21 cellular contexts compared by ENCODE assay signal in the genomic region with DNA sequence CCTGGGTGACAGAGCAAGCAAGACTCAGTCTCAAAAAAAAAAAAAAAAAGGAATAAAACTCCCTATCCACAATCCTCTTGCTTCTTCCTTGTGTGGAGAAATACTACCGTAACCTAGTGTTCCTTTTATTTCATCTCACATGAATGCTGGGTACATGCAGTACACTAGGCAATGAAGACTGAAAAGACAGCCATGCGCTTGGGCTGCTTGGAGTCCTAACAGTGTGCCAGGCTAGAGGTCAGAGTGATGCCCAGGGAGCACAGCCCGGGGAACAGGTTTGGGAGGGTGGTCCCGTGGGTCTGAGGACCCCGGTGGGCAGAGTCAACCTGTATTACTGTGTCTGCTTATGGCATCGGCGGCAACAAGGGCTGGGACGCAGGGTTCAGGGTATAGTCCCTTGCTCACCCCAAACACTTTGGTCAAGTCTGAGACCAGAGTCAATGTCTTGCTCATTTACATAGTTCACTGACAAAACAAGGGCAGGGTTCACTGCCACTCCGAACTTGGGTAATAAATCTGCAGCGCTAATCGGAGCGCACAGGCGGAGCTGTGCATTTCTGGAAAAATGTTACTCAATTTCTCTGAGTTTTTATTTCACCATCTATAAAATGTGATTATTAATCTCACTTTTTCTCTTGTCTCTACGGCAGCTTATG.
"Had no signal": no experiment of that assay in that cellular context is flagged by ENCODE, and none has a peak within 500 bp of the region (broad histone marks: within the 10 kb centered on the region; RNA-seq: fewer than 3 reads in every experiment).

No MANE protein-coding gene starts in this region.

- H3K27me3 Mint-ChIP-seq: activated CD4-positive, alpha-beta memory T cell treated with anti-CD3 and anti-CD28 coated beads for 36 hours; activated naive CD8-positive, alpha-beta T cell treated with anti-CD3 and anti-CD28 coated beads, Interleukin-2, amount 10 ng/mL, durations not matched to agents 7 days and 5 days; memory B cell; progenitor cell of endocrine pancreas had no signal

- H3K9me3 ChIP-seq: spleen, upper lobe of left lung had no signal

- H3K36me3 Mint-ChIP-seq: activated CD4-positive, alpha-beta memory T cell treated with anti-CD3 and anti-CD28 coated beads for 36 hours; WTC11 had no signal

- H3K4me3 ChIP-seq: left ventricle myocardium inferior, spleen, upper lobe of left lung had no signal

- ATAC-seq: activated T-cell treated with anti-CD3 and anti-CD28 coated beads, Interleukin-2, amount 50 U/mL, for 72 hours; foreskin keratinocyte; WTC11 had no signal

- H3K9me3 Mint-ChIP-seq: activated CD4-positive, alpha-beta memory T cell treated with anti-CD3 and anti-CD28 coated beads for 36 hours; activated naive CD4-positive, alpha-beta T cell treated with anti-CD3 and anti-CD28 coated beads for 36 hours; activated naive CD8-positive, alpha-beta T cell treated with anti-CD3 and anti-CD28 coated beads, Interleukin-2, amount 10 ng/mL, durations not matched to agents 7 days and 5 days; activated T-cell treated with anti-CD3 and anti-CD28 coated beads, Interleukin-2, amount 50 U/mL, for 72 hours; memory B cell had no signal

- H3K4me1 ChIP-seq: foreskin keratinocyte had no signal

- H3K27ac ChIP-seq: foreskin keratinocyte, left ventricle myocardium inferior had no signal

- H3K27ac Mint-ChIP-seq: activated CD4-positive, alpha-beta memory T cell treated with anti-CD3 and anti-CD28 coated beads for 36 hours; activated naive CD4-positive, alpha-beta T cell treated with anti-CD3 and anti-CD28 coated beads for 36 hours; activated T-cell treated with anti-CD3 and anti-CD28 coated beads, Interleukin-2, amount 50 U/mL, for 72 hours; memory B cell had no signal

- FAIRE-seq: bronchial epithelial cell had no signal

- DNase-seq: activated CD4-positive, alpha-beta memory T cell treated with anti-CD3 and anti-CD28 coated beads for 36 hours; activated effector memory CD4-positive, alpha-beta T cell treated with Interleukin-2 at 50 U/mL for 16 hours; activated naive CD4-positive, alpha-beta T cell treated with anti-CD3 and anti-CD28 coated beads for 36 hours; activated naive CD8-positive, alpha-beta T cell treated with anti-CD3 and anti-CD28 coated beads, Interleukin-2, amount 10 ng/mL, durations not matched to agents 7 days and 5 days; activated T-cell treated with anti-CD3 and anti-CD28 coated beads, Interleukin-2, amount 50 U/mL, for 72 hours; amygdala; effector CD8-positive, alpha-beta T cell; erythroblast; foreskin keratinocyte; left ventricle myocardium inferior; retina; spleen; stimulated activated CD4-positive, alpha-beta T cell treated with anti-CD3 and anti-CD28 coated beads, Interleukin-4, amount 100 ng/mL, for 1 hour; stimulated activated naive CD4-positive, alpha-beta T cell treated with Interleukin-2 at 50 U/mL for 16 hours; T1000 had no signal

- H3K27me3 ChIP-seq: foreskin keratinocyte, spleen, upper lobe of left lung had no signal

- H3K4me3 Mint-ChIP-seq: activated CD4-positive, alpha-beta memory T cell treated with anti-CD3 and anti-CD28 coated beads for 36 hours; activated naive CD4-positive, alpha-beta T cell treated with anti-CD3 and anti-CD28 coated beads for 36 hours; activated naive CD8-positive, alpha-beta T cell treated with anti-CD3 and anti-CD28 coated beads, Interleukin-2, amount 10 ng/mL, durations not matched to agents 7 days and 5 days; activated T-cell treated with anti-CD3 and anti-CD28 coated beads, Interleukin-2, amount 50 U/mL, for 72 hours; memory B cell; neural crest cell; WTC11 had no signal
